ENCODE assay signal across 1 cellular context in genomic region chr11:65860278-65861164, GRCh38.
TF ChIP-seq lines count a peak whose summit lies in the region.

TSS of gene MUS81 (plus strand) at chr11:65860433. CDS start at chr11:65860754, 321 bp downstream.

TF ChIP-seq in HEK293, 187 proteins besides CTCF, POLR2A, EP300 and RAD21 (continued from another document and continues in another):
- TF ChIP-seq ZBTB10 (tag by site-specific recombination; IDR thresholded peaks at IDR 0.05), result peak; percentile 99
- peak; percentile 83 for TF ChIP-seq SP2 (tag by site-specific recombination; IDR thresholded peaks at IDR 0.05)
- TF ChIP-seq ZNF138 (tag by site-specific recombination; IDR thresholded peaks at IDR 0.05; ENCODE audit: borderline replicate concordance), result no peak
- TF ChIP-seq ZBTB1 (tag by site-specific recombination; IDR thresholded peaks at IDR 0.05), result no peak
- TF ChIP-seq ZNF140 (tag by site-specific recombination; IDR thresholded peaks at IDR 0.05), result no peak
- TF ChIP-seq KLF16 (tag by site-specific recombination; IDR thresholded peaks at IDR 0.05), result peak; percentile 47; the same call in 1 of the 2 replicates
- TF ChIP-seq ZNF626 (tag by site-specific recombination; IDR thresholded peaks at IDR 0.05), result no peak
- TF ChIP-seq PRDM10 (tag by site-specific recombination; IDR thresholded peaks at IDR 0.05), result peak; percentile 73; the same call in 1 of the 2 replicates
- no peak for TF ChIP-seq ZNF169 (tag by site-specific recombination; IDR thresholded peaks at IDR 0.05)
- TF ChIP-seq ZNF658 (tag by site-specific recombination; IDR thresholded peaks at IDR 0.05), result no peak
- TF ChIP-seq ZSCAN23 (tag by site-specific recombination; IDR thresholded peaks at IDR 0.05), result no peak
- no peak for TF ChIP-seq ZNF157 (tag by site-specific recombination; IDR thresholded peaks at IDR 0.05)
- no peak; the same call in 1 of the 2 replicates for TF ChIP-seq GLI4 (tag by site-specific recombination; IDR thresholded peaks at IDR 0.05)
- no peak for TF ChIP-seq ZNF529 (tag by site-specific recombination; IDR thresholded peaks at IDR 0.05; ENCODE audit: insufficient replicate concordance)
- TF ChIP-seq SCRT1 (tag by site-specific recombination; IDR thresholded peaks at IDR 0.05; ENCODE audit: borderline replicate concordance), result no peak
- TF ChIP-seq ZNF555 (tag by site-specific recombination; conservative IDR thresholded peaks at IDR 0.05), result no peak
- TF ChIP-seq YY2 (tag by site-specific recombination; IDR thresholded peaks at IDR 0.05), result peak; percentile 63; the same call in 1 of the 2 replicates
- 0 out of 2 replicates have a peak, but pooled peaks have one; percentile 27 for TF ChIP-seq ZNF600 (tag by site-specific recombination; IDR thresholded peaks at IDR 0.05)
- no peak; the same call in 1 of the 2 replicates for TF ChIP-seq ZNF341 (tag by site-specific recombination; IDR thresholded peaks at IDR 0.05; ENCODE audit: low read depth)
- TF ChIP-seq ZNF354C (tag by site-specific recombination; IDR thresholded peaks at IDR 0.05; ENCODE audit: borderline replicate concordance, low read depth), result no peak
- no peak for TF ChIP-seq ZNF514 (tag by site-specific recombination; IDR thresholded peaks at IDR 0.05)
- TF ChIP-seq ZIC2 (tag by site-specific recombination; IDR thresholded peaks at IDR 0.05), result 0 out of 2 replicates have a peak, but pooled peaks have one; percentile 4
- no peak for TF ChIP-seq ZNF26 (tag by site-specific recombination; IDR thresholded peaks at IDR 0.05)
- TF ChIP-seq ZNF561 (tag by site-specific recombination; IDR thresholded peaks at IDR 0.05; ENCODE audit: borderline replicate concordance), result peak; percentile 97
- peak; percentile 83 for TF ChIP-seq ZFHX2 (tag by site-specific recombination; conservative IDR thresholded peaks at IDR 0.05)
- no peak; the same call in 1 of the 2 replicates for TF ChIP-seq ZBTB7A (tag by site-specific recombination; IDR thresholded peaks at IDR 0.05; ENCODE audit: low read depth)
- peak; percentile 90 for TF ChIP-seq ZNF660 (tag by site-specific recombination; IDR thresholded peaks at IDR 0.05)
- TF ChIP-seq KLF7 (tag by site-specific recombination; IDR thresholded peaks at IDR 0.05; ENCODE audit: borderline replicate concordance), result peak; percentile 85; the same call in 1 of the 2 replicates
- TF ChIP-seq ZNF621 (tag by site-specific recombination; IDR thresholded peaks at IDR 0.05), result no peak
- TF ChIP-seq ZNF248 (tag by site-specific recombination; IDR thresholded peaks at IDR 0.05), result no peak
- TF ChIP-seq ZNF2 (tag by site-specific recombination; IDR thresholded peaks at IDR 0.05), result peak; percentile 31; the same call in 1 of the 2 replicates
- no peak for TF ChIP-seq ZNF580 (tag by site-specific recombination; IDR thresholded peaks at IDR 0.05)
- no peak for TF ChIP-seq ZNF571 (tag by site-specific recombination; IDR thresholded peaks at IDR 0.05)
- no peak for TF ChIP-seq ZNF366 (tag by site-specific recombination; conservative IDR thresholded peaks at IDR 0.05)
- 0 out of 2 replicates have a peak, but pooled peaks have one; percentile 46 for TF ChIP-seq ZNF184 (tag by site-specific recombination; IDR thresholded peaks at IDR 0.05)
- peak; percentile 60 for TF ChIP-seq ZNF398 (tag by site-specific recombination; IDR thresholded peaks at IDR 0.05)
- TF ChIP-seq AEBP2 (tag by site-specific recombination; IDR thresholded peaks at IDR 0.05; ENCODE audit: borderline replicate concordance), result no peak
- TF ChIP-seq ZNF214 (tag by site-specific recombination; IDR thresholded peaks at IDR 0.05; ENCODE audit: borderline replicate concordance), result no peak
- TF ChIP-seq MYNN (tag by site-specific recombination; IDR thresholded peaks at IDR 0.05; ENCODE audit: borderline replicate concordance), result no peak
- no peak for TF ChIP-seq WT1 (tag by site-specific recombination; IDR thresholded peaks at IDR 0.05)
- no peak for TF ChIP-seq ZSCAN16 (tag by site-specific recombination; IDR thresholded peaks at IDR 0.05)
- TF ChIP-seq GLIS1 (tag by site-specific recombination; IDR thresholded peaks at IDR 0.05), result peak; percentile 43
- no peak for TF ChIP-seq REPIN1 (tag by site-specific recombination; IDR thresholded peaks at IDR 0.05; ENCODE audit: low read depth)
- no peak for TF ChIP-seq ZNF707 (tag by site-specific recombination; IDR thresholded peaks at IDR 0.05)
- TF ChIP-seq ZSCAN18 (tag by site-specific recombination; IDR thresholded peaks at IDR 0.05), result no peak
- TF ChIP-seq MEIS1 (CRISPR knock-in tag; IDR thresholded peaks at IDR 0.05; ENCODE audit: borderline replicate concordance), result no peak
- no peak for TF ChIP-seq ZNF311 (tag by site-specific recombination; IDR thresholded peaks at IDR 0.05; ENCODE audit: borderline replicate concordance)
- no peak; the same call in 1 of the 2 replicates for TF ChIP-seq MZF1 (tag by site-specific recombination; IDR thresholded peaks at IDR 0.05; ENCODE audit: borderline replicate concordance)
- no peak; the same call in 1 of the 2 replicates for TF ChIP-seq PRDM4 (tag by site-specific recombination; IDR thresholded peaks at IDR 0.05)
- TF ChIP-seq ZNF776 (tag by site-specific recombination; IDR thresholded peaks at IDR 0.05; ENCODE audit: borderline replicate concordance), result no peak
- peak; percentile 70; the same call in 1 of the 2 replicates for TF ChIP-seq ZNF639 (tag by site-specific recombination; IDR thresholded peaks at IDR 0.05)
